ENCODE assay signal across 11 cellular contexts in the genomic region with DNA sequence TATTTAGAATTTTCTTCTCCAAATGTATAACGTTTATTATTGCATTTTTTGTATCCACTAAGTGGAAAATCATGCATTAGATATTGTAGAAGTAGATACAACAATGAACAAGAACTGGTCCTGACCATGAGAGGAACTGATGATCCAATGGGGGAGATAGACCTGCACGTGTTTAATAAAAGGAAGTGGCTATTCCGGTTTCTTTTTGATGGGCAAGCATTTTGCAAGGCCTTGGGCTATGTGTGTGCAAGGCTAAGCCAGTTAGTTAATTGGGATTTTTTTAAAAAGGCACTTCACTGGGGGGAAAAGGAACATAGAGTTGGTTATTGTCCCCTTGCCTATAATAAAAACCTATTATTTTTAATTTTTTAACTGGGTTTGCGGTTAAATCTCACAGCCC. TPM values are rescaled to one million over a fixed set of nuclear protein-coding genes. Genes with fewer than 3 reads are reported as not detected.
"Had no signal": no experiment of that assay in that cellular context is flagged by ENCODE, and none has a peak within 500 bp of the region (broad histone marks: within the 10 kb centered on the region; RNA-seq: fewer than 3 reads in every experiment).

No MANE protein-coding gene starts in this region.

- H3K27me3 ChIP-seq: esophagus squamous epithelium, tibial nerve had no signal

- H3K9me3 ChIP-seq: esophagus squamous epithelium, tibial nerve had no signal

- DNase-seq: activated CD4-positive, alpha-beta T cell treated with anti-CD3 and anti-CD28 coated beads for 48 hours; activated naive CD4-positive, alpha-beta T cell treated with Interleukin-2 at 50 U/mL for 16 hours; activated naive CD8-positive, alpha-beta T cell treated with anti-CD3 and anti-CD28 coated beads, Interleukin-2, amount 50 U/mL, for 24 hours; esophagus squamous epithelium; foreskin fibroblast; mesendoderm; T1000 had no signal

- H3K36me3 ChIP-seq: esophagus squamous epithelium, tibial nerve had no signal

- ATAC-seq: activated naive CD8-positive, alpha-beta T cell treated with anti-CD3 and anti-CD28 coated beads, Interleukin-2, amount 50 U/mL, for 24 hours had no signal

- FAIRE-seq: astrocyte, colon had no signal

RNA-seq across cellular contexts. Expression of gene VCAM1, which starts 1.0 kb away (rescaled TPM):
- total RNA-seq: WTC11 had no signal
